22 cellular contexts compared by ENCODE assay signal in genomic region chr5:72477644-72478043, GRCh38. TPM values are rescaled to one million over a fixed set of nuclear protein-coding genes. Genes with fewer than 3 reads are reported as not detected.
"Had no signal": no experiment of that assay in that cellular context is flagged by ENCODE, and none has a peak within 500 bp of the region (broad histone marks: within the 10 kb centered on the region; RNA-seq: fewer than 3 reads in every experiment).

No MANE protein-coding gene starts in this region.

- H3K27ac ChIP-seq: parathyroid adenoma, prostate gland, suprapubic skin, thyroid gland, upper lobe of left lung, uterus had no signal

- H3K4me1 ChIP-seq: parathyroid adenoma, prostate gland, uterus had no signal

- H3K27me3 ChIP-seq: heart left ventricle, suprapubic skin, thyroid gland, upper lobe of left lung, uterus had no signal

- H3K36me3 ChIP-seq: heart left ventricle, prostate gland, suprapubic skin, thyroid gland, upper lobe of left lung, uterus had no signal

- H3K9ac ChIP-seq: parathyroid adenoma had no signal

- H2AFZ ChIP-seq: parathyroid adenoma had no signal

- DNase-seq: endodermal cell; foreskin melanocyte; heart left ventricle; hippocampal formation; left colon; left ventricle myocardium superior; mesenchymal stem cell; midbrain; occipital lobe; retina; stimulated activated CD4-positive, alpha-beta T cell treated with anti-CD3 and anti-CD28 coated beads, Interleukin-2, amount 100 ng/mL, for 24 hours; stimulated activated naive CD4-positive, alpha-beta T cell treated with Interleukin-2 at 50 U/mL for 16 hours; thyroid gland; upper lobe of left lung; uterus had no signal

- H3K4me3 ChIP-seq: heart left ventricle, lung, prostate gland, skin epidermis, suprapubic skin, thyroid gland, upper lobe of left lung, uterus had no signal

- H3K9me3 ChIP-seq: heart left ventricle, prostate gland, suprapubic skin, thyroid gland, upper lobe of left lung, uterus had no signal

- ATAC-seq: left colon; natural killer cell treated with Interleukin-12 subunit alpha and Interleukin-12 subunit beta and Interleukin-15 and Interleukin-18, amount 100 ng/mL, for 72 hours; sciatic nerve had no signal

RNA-seq across cellular contexts. Expression of gene ZNF366, which starts 29.6 kb away (rescaled TPM):
- total RNA-seq: endodermal cell; natural killer cell treated with Interleukin-12 subunit alpha and Interleukin-12 subunit beta and Interleukin-15 and Interleukin-18, amount 100 ng/mL, for 72 hours had no signal
